Comparison of ENCODE assay signal across 13 cellular contexts in the genomic region with DNA sequence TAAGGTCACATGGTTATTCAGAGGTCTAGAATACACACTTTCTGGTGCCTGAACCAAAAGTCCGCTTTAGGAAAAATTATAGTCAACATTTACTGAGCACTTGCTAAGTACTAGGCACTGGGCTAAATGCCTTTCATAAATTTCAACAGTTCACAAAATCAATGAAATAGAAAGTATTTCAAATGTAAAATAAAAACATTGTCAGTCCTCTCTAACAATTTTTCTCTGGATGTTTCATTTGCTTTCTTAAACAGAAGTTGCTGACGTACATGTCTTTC.
DNase-seq lines count a peak whose midpoint lies in the region; ATAC-seq and TF ChIP-seq lines count a peak whose summit lies in the region.
"Had no signal": no experiment of that assay in that cellular context is flagged by ENCODE, and none has a peak within 500 bp of the region (broad histone marks: within the 10 kb centered on the region; RNA-seq: fewer than 3 reads in every experiment).

No MANE protein-coding gene starts in this region.

- BruUV-seq in Caco-2 (replicated peaks; lab: Mats Ljungman, UMichigan), result no TSS peak

- peaks cover 11% of the 10 kb centered on the region; the same call in 1 of the 2 replicates for H3F3A ChIP-seq in GM23248 (ENCODE audit: insufficient read depth)
- peaks cover 6% of the 10 kb centered on the region for H3F3A ChIP-seq in neural progenitor cell (ENCODE audit: low read depth)

- H3K27ac ChIP-seq in GM23248, result peak overlapping the region; percentile 12; the same call in 1 of the 2 replicates
- no peak overlapping the region for H3K27ac ChIP-seq in Karpas-422 (ENCODE audit: low read length)
- no peak overlapping the region for H3K27ac ChIP-seq in neural progenitor cell
- no peak overlapping the region for H3K27ac ChIP-seq in ascending aorta
- H3K27ac ChIP-seq: C4-2B had no signal

- intact Hi-C loops in Caco-2 (cut with micrococcal nuclease; ENCODE audit: unreplicated experiment), result no loop called here
- intact Hi-C loops in ascending aorta (cut with DNase I), result no loop called here

- H3K4me3 ChIP-seq in GM23248 (no peak overlapping the region), Karpas-422 (ENCODE audit: low read length) (no peak overlapping the region), neural progenitor cell (no peak overlapping the region), Caco-2 (ENCODE audit: low read depth, low read length) (no peak overlapping the region), ascending aorta (no peak overlapping the region)

- TF ChIP-seq CTCF in neural progenitor cell (IDR thresholded peaks at IDR 0.05), result no peak
- TF ChIP-seq CTCF in Caco-2 (IDR thresholded peaks at IDR 0.05; ENCODE audit: insufficient read depth in 1 of 2, low read depth in 1 of 2, low read length in 1 of 2, severe bottlenecking in 1 of 2, unreplicated experiment in 1 of 2), result no peak
- TF ChIP-seq CTCF in ascending aorta (IDR thresholded peaks at IDR 0.05), result no peak

- H3K27me3 Mint-ChIP-seq in neural progenitor cell (ENCODE audit: insufficient read depth, low read depth) (peaks cover 5% of the 10 kb centered on the region), Caco-2 (ENCODE audit: insufficient read depth, unreplicated experiment) (peaks cover 20% of the 10 kb centered on the region)
- H3K27me3 Mint-ChIP-seq: CD4-positive, alpha-beta T cell had no signal

- H3K36me3 Mint-ChIP-seq in neural progenitor cell (no peaks in the 10 kb centered on the region), Caco-2 (ENCODE audit: insufficient read depth, unreplicated experiment) (no peaks in the 10 kb centered on the region)

- no peaks in the 10 kb centered on the region for H3K79me2 ChIP-seq in GM23248 (ENCODE audit: insufficient read depth)
- no peaks in the 10 kb centered on the region for H3K79me2 ChIP-seq in Karpas-422 (ENCODE audit: low read length)
- no peaks in the 10 kb centered on the region for H3K79me2 ChIP-seq in neural progenitor cell (ENCODE audit: low read depth)

- peaks cover 10% of the 10 kb centered on the region for H3K4me1 Mint-ChIP-seq in neural progenitor cell
- H3K4me1 Mint-ChIP-seq in Caco-2 (ENCODE audit: low read depth, unreplicated experiment), result peaks cover 6% of the 10 kb centered on the region

- no peak overlapping the region; the same call in 1 of the 2 replicates for H2AFZ ChIP-seq in GM23248
- H2AFZ ChIP-seq in Karpas-422 (ENCODE audit: low read length), result no peak overlapping the region
- H2AFZ ChIP-seq in neural progenitor cell (replicated peaks), result peak overlapping the region; percentile 1

- H3K27me3 ChIP-seq in GM23248 (replicated peaks; ENCODE audit: insufficient read depth), result no peaks in the 10 kb centered on the region
- no peaks in the 10 kb centered on the region for H3K27me3 ChIP-seq in Karpas-422 (ENCODE audit: low read length)
- H3K27me3 ChIP-seq in neural progenitor cell, result no peaks in the 10 kb centered on the region
- H3K27me3 ChIP-seq in Caco-2 (replicated peaks; ENCODE audit: control insufficient read depth, insufficient read depth, low read length), result no peaks in the 10 kb centered on the region
- H3K27me3 ChIP-seq in ascending aorta, result no peaks in the 10 kb centered on the region

- WGBS in GM23248 (ENCODE audit: low coverage in 1 of 2, low lambda C conversion rate in 2 of 2, missing lambda C conversion rate in 2 of 2), 2 experiments, result 95 to 97% methylated on average over 2 of the region's 2 CpGs

- in situ Hi-C loops in GM23248 (cut with MboI), result no loop called here

- no peak overlapping the region for H3K9ac ChIP-seq in GM23248
- no peak overlapping the region for H3K9ac ChIP-seq in Karpas-422 (ENCODE audit: low read length)
- H3K9ac ChIP-seq in neural progenitor cell, result no peak overlapping the region

- no peaks in the 10 kb centered on the region for H3K9me2 ChIP-seq in GM23248 (ENCODE audit: insufficient read depth)
- no peaks in the 10 kb centered on the region for H3K9me2 ChIP-seq in Karpas-422 (replicated peaks; ENCODE audit: insufficient read depth, low read length)

- H3K27ac Mint-ChIP-seq in neural progenitor cell (no peak overlapping the region), Caco-2 (ENCODE audit: unreplicated experiment) (no peak overlapping the region)
- H3K27ac Mint-ChIP-seq: CD4-positive, alpha-beta T cell; H9 had no signal

- POLR2A ChIA-PET in Caco-2 (lab: Charles Lee), result no interaction called here

- H3K4me2 ChIP-seq in GM23248 (ENCODE audit: unreplicated experiment) (peak overlapping the region; percentile 52), Karpas-422 (ENCODE audit: low read depth, low read length, poor library complexity, severe bottlenecking) (no peak overlapping the region), neural progenitor cell (no peak overlapping the region)

- H3K4me3 Mint-ChIP-seq in neural progenitor cell (no peak overlapping the region), Caco-2 (ENCODE audit: unreplicated experiment) (no peak overlapping the region)
- H3K4me3 Mint-ChIP-seq: CD4-positive, alpha-beta T cell; H9 had no signal

- no peaks in the 10 kb centered on the region for H3K36me3 ChIP-seq in GM23248 (ENCODE audit: low read depth)
- H3K36me3 ChIP-seq in Karpas-422 (ENCODE audit: insufficient read depth, low read length), result no peaks in the 10 kb centered on the region
- no peaks in the 10 kb centered on the region for H3K36me3 ChIP-seq in neural progenitor cell
- no peaks in the 10 kb centered on the region; the same call in 1 of the 2 replicates for H3K36me3 ChIP-seq in Caco-2 (ENCODE audit: control insufficient read depth, insufficient read depth, low read length)
- no peaks in the 10 kb centered on the region for H3K36me3 ChIP-seq in ascending aorta

- H3K9me3 Mint-ChIP-seq in neural progenitor cell (no peaks in the 10 kb centered on the region), Caco-2 (ENCODE audit: unreplicated experiment) (peaks cover 9% of the 10 kb centered on the region)
- H3K9me3 Mint-ChIP-seq: CD4-positive, alpha-beta T cell; H9 had no signal

- CTCF ChIA-PET in Caco-2 (lab: Charles Lee), result no interaction called here

- DNase-seq in GM23248 (no peak), Karpas-422 (peak; percentile 23), neural progenitor cell (ENCODE audit: low spot score) (no peak), Caco-2 (no peak), ascending aorta (ENCODE audit: low spot score in 2 of 2) (no peak)
- DNase-seq: AML-193; CD4-positive, alpha-beta T cell; DMS153; DMS79; GDM1; H9 had no signal

- H4K20me1 ChIP-seq in GM23248 (ENCODE audit: insufficient read depth) (no peaks in the 10 kb centered on the region), Karpas-422 (ENCODE audit: insufficient read depth, low read depth, low read length) (no peaks in the 10 kb centered on the region), neural progenitor cell (ENCODE audit: low read depth) (no peaks in the 10 kb centered on the region)

- H3K9me3 ChIP-seq in GM23248 (ENCODE audit: low read depth) (no peaks in the 10 kb centered on the region), Karpas-422 (ENCODE audit: low read length) (no peaks in the 10 kb centered on the region), neural progenitor cell (ENCODE audit: low read depth) (no peaks in the 10 kb centered on the region), Caco-2 (no peaks in the 10 kb centered on the region), ascending aorta (no peaks in the 10 kb centered on the region)

- no peak for ATAC-seq in GM19455 (IDR thresholded peaks at IDR 0.05; ENCODE audit: unreplicated experiment)

- H3K4me1 ChIP-seq in GM23248 (ENCODE audit: insufficient read depth) (no peaks in the 10 kb centered on the region), Karpas-422 (ENCODE audit: low read length) (peaks cover 22% of the 10 kb centered on the region), neural progenitor cell (peaks cover 12% of the 10 kb centered on the region), Caco-2 (peaks cover 1% of the 10 kb centered on the region), ascending aorta (peaks cover 0 to under 1% of the 10 kb centered on the region in 2 donors)
